In the genomic region with DNA sequence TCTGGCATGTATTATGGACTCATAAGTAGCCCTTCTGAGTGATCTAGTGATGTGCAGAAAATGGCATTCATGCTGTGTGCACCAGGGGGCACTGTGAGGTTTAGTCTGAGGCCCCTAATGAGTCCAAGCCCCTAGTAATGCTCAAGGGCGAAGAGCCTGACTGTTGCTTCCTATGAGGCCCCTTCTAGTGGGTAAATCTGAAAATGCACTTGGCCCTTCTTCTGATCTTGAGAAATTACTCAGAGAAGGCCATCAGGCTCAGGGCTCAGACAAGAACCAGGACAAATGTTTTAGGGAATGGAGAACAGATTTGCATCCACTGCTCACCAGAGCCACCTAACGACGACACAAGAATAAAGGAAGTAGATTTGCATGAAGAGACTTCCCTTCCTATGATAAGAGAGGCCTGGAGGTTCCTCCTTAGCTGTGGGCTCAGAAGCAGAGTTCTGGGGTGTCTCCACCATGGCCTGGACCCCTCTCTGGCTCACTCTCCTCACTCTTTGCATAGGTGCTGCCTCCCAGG, we compare ENCODE assay signal across 8 cellular contexts.
DNase-seq lines count a peak whose midpoint lies in the region; ATAC-seq and TF ChIP-seq lines count a peak whose summit lies in the region.

No MANE protein-coding gene starts in this region.

- no peak overlapping the region for H3K4me2 ChIP-seq in SK-N-SH

- no peaks in the 10 kb centered on the region for H3K36me3 Mint-ChIP-seq in Caco-2 (ENCODE audit: insufficient read depth, unreplicated experiment)
- no peaks in the 10 kb centered on the region for H3K36me3 Mint-ChIP-seq in central memory CD8-positive, alpha-beta T cell (ENCODE audit: insufficient read depth)

- WGBS in SK-N-SH (ENCODE audit: low lambda C conversion rate): 65% methylated on average over 3 of the region's 3 CpGs
- WGBS in stomach, 5 donors: 28 to 42% (median 36%) methylated on average over 3 of the region's 3 CpGs
- 21 to 34% methylated on average over 3 of the region's 3 CpGs for WGBS in lower leg skin, 2 donors

- peak; percentile 57 to 66 for TF ChIP-seq CTCF in Caco-2 (IDR thresholded peaks at IDR 0.05; ENCODE audit: insufficient read depth in 1 of 2, low read depth in 1 of 2, low read length in 1 of 2, severe bottlenecking in 1 of 2, unreplicated experiment in 1 of 2)
- TF ChIP-seq CTCF in SK-N-SH (IDR thresholded peaks at IDR 0.05): peak; percentile 57
- TF ChIP-seq CTCF in lower lobe of right lung (IDR thresholded peaks at IDR 0.05): peak; percentile 59
- peak in 2 of 7 experiments; percentile 10 to 29 for TF ChIP-seq CTCF in stomach (IDR thresholded peaks at IDR 0.05)
- no peak for TF ChIP-seq CTCF in lower leg skin (IDR thresholded peaks at IDR 0.05)

- H3K79me2 ChIP-seq in SK-N-SH (ENCODE audit: insufficient read depth): no peaks in the 10 kb centered on the region

- no peaks in the 10 kb centered on the region for H3K4me1 ChIP-seq in Caco-2
- H3K4me1 ChIP-seq in SK-N-SH (ENCODE audit: control insufficient read depth in 1 of 2, insufficient read depth in 2 of 2, low read depth in 1 of 2, low read length in 1 of 2): no peaks in the 10 kb centered on the region
- H3K4me1 ChIP-seq in lower lobe of right lung: peaks cover 12% of the 10 kb centered on the region
- H3K4me1 ChIP-seq in stomach: peaks cover 0 to 5% (median 0%) of the 10 kb centered on the region in 4 donors

- peaks cover 15% of the 10 kb centered on the region for H3K27me3 Mint-ChIP-seq in Caco-2 (ENCODE audit: insufficient read depth, unreplicated experiment)
- no peaks in the 10 kb centered on the region for H3K27me3 Mint-ChIP-seq in central memory CD8-positive, alpha-beta T cell

- ATAC-seq in GM19372 (IDR thresholded peaks at IDR 0.05; ENCODE audit: low read depth, unreplicated experiment) (peak; percentile 62), lower lobe of right lung (peak; percentile 85 to 87)
- peak; percentile 81 for ATAC-seq in central memory CD8-positive, alpha-beta T cell (replicated peaks; ENCODE audit: extremely low read depth, poor library complexity, severe bottlenecking)

- H3K27me3 ChIP-seq in Caco-2 (replicated peaks; ENCODE audit: control insufficient read depth, insufficient read depth, low read length) (no peaks in the 10 kb centered on the region), SK-N-SH (ENCODE audit: insufficient read depth) (no peaks in the 10 kb centered on the region; the same call in 1 of the 2 replicates), lower lobe of right lung (ENCODE audit: low read depth) (no peaks in the 10 kb centered on the region), stomach (peaks cover 0 to 11% (median 0%) of the 10 kb centered on the region in 3 donors)

- no peak for TF ChIP-seq EP300 in SK-N-SH (IDR thresholded peaks at IDR 0.05; ENCODE audit: borderline replicate concordance in 1 of 2, low read depth in 1 of 2, low read length in 1 of 2)
- TF ChIP-seq EP300 in stomach (IDR thresholded peaks at IDR 0.05): no peak

- H3F3A ChIP-seq in SK-N-SH (replicated peaks; ENCODE audit: insufficient read depth): no peaks in the 10 kb centered on the region

- H3K4me1 Mint-ChIP-seq in Caco-2 (ENCODE audit: low read depth, unreplicated experiment): no peaks in the 10 kb centered on the region
- H3K4me1 Mint-ChIP-seq in central memory CD8-positive, alpha-beta T cell: peaks cover 60% of the 10 kb centered on the region

- peak; percentile 54 to 61 for DNase-seq in Caco-2
- peak; percentile 62 for DNase-seq in HT-29 (ENCODE audit: low spot score)
- DNase-seq in SK-N-SH: peak; percentile 38
- DNase-seq in central memory CD8-positive, alpha-beta T cell (ENCODE audit: low spot score in 2 of 2): peak; percentile 46 to 62
- no peak for DNase-seq in lower lobe of right lung
- no peak for DNase-seq in stomach
- DNase-seq in lower leg skin (ENCODE audit: low spot score in 2 of 2): no peak

- H3K9ac ChIP-seq in SK-N-SH: no peak overlapping the region

- TF ChIP-seq RAD21 in SK-N-SH (IDR thresholded peaks at IDR 0.05; ENCODE audit: low read length): peak; percentile 30; the same call in 1 of the 2 replicates

- POLR2A ChIA-PET in Caco-2 (lab: Charles Lee) (no interaction called here), SK-N-SH (lab: Yijun Ruan, JAX) (no interaction called here)

- H3K4me3 ChIP-seq in Caco-2 (ENCODE audit: low read depth, low read length): no peak overlapping the region
- peak overlapping the region in 1 of 2 experiments; percentile 25; a peak in 1 of 4 replicates for H3K4me3 ChIP-seq in SK-N-SH (ENCODE audit: low read depth in 2 of 2, low read length in 1 of 2)
- no peak overlapping the region for H3K4me3 ChIP-seq in lower lobe of right lung
- H3K4me3 ChIP-seq in stomach: no peak overlapping the region
- H3K4me3 ChIP-seq in lower leg skin (ENCODE audit: low read depth, poor library complexity, severe bottlenecking): no peak overlapping the region

- H3K9me3 ChIP-seq in Caco-2 (no peaks in the 10 kb centered on the region), SK-N-SH (no peaks in the 10 kb centered on the region), lower lobe of right lung (no peaks in the 10 kb centered on the region), stomach (no peaks in the 10 kb centered on the region)

- no peaks in the 10 kb centered on the region for H4K20me1 ChIP-seq in SK-N-SH (ENCODE audit: insufficient read depth)

- TF ChIP-seq POLR2A in stomach (IDR thresholded peaks at IDR 0.05) (no peak), lower leg skin (IDR thresholded peaks at IDR 0.05) (no peak)

- no peak overlapping the region for H3K27ac Mint-ChIP-seq in Caco-2 (ENCODE audit: unreplicated experiment)
- peak overlapping the region; percentile 89 for H3K27ac Mint-ChIP-seq in central memory CD8-positive, alpha-beta T cell (ENCODE audit: low read depth)

- no TSS peak for BruUV-seq in Caco-2 (replicated peaks; lab: Mats Ljungman, UMichigan)

- CTCF ChIA-PET in Caco-2 (lab: Charles Lee): interaction anchor here (0.8 to 1.4 kb wide), 3 partner anchors 19 to 256 kb away, joined by 3 to 7 read pairs (median 3); no protein-coding TSS in a partner anchor
- CTCF ChIA-PET in SK-N-SH (lab: Yijun Ruan, JAX): interaction anchor here (0.7 to 1.4 kb wide), 7 partner anchors 10 to 256 kb away, joined by 3 to 6 read pairs (median 3); no protein-coding TSS in a partner anchor

- H3K27ac ChIP-seq in SK-N-SH (ENCODE audit: low read depth in 2 of 2, low read length in 1 of 2): no peak overlapping the region
- H3K27ac ChIP-seq in lower lobe of right lung: peak overlapping the region; percentile 59
- peak overlapping the region in 3 of 5 donors; percentile 22 to 62 (median 62) for H3K27ac ChIP-seq in stomach

- no peak overlapping the region for H2AFZ ChIP-seq in SK-N-SH (ENCODE audit: low read depth)

- H3K36me3 ChIP-seq in Caco-2 (ENCODE audit: control insufficient read depth, insufficient read depth, low read length): no peaks in the 10 kb centered on the region
- H3K36me3 ChIP-seq in SK-N-SH (replicated peaks in 1 of 2; ENCODE audit: control insufficient read depth in 1 of 2, insufficient read depth in 2 of 2, low read length in 1 of 2): no peaks in the 10 kb centered on the region
- no peaks in the 10 kb centered on the region for H3K36me3 ChIP-seq in lower lobe of right lung
- no peaks in the 10 kb centered on the region for H3K36me3 ChIP-seq in stomach

- no peak overlapping the region for H3K4me3 Mint-ChIP-seq in Caco-2 (ENCODE audit: unreplicated experiment)
- H3K4me3 Mint-ChIP-seq in central memory CD8-positive, alpha-beta T cell: peak overlapping the region; percentile 55

- intact Hi-C loops in Caco-2 (cut with micrococcal nuclease; ENCODE audit: unreplicated experiment): loop anchor here (1.0 to 10.0 kb wide), 2 partner anchors 28 to 255 kb away; no protein-coding TSS in a partner anchor
- intact Hi-C loops in lower lobe of right lung (cut with DNase I): no loop called here
- intact Hi-C loops in stomach (cut with DNase I; ENCODE audit: low total_unique reads): no loop called here
- intact Hi-C loops in lower leg skin (cut with DNase I; ENCODE audit: low total_unique reads): no loop called here

- H3K9me2 ChIP-seq in SK-N-SH: no peaks in the 10 kb centered on the region

- no peaks in the 10 kb centered on the region for H3K9me3 Mint-ChIP-seq in Caco-2 (ENCODE audit: unreplicated experiment)
- no peaks in the 10 kb centered on the region for H3K9me3 Mint-ChIP-seq in central memory CD8-positive, alpha-beta T cell

TF ChIP-seq in SK-N-SH, 30 proteins besides CTCF, POLR2A, EP300 and RAD21:
- TF ChIP-seq SMC3 (IDR thresholded peaks at IDR 0.05; ENCODE audit: low read depth, low read length): peak; percentile 11; the same call in 1 of the 2 replicates
- TF ChIP-seq SIN3A (IDR thresholded peaks at IDR 0.05; ENCODE audit: borderline replicate concordance, low read depth, low read length): no peak
- no peak for TF ChIP-seq TEAD4 (IDR thresholded peaks at IDR 0.05; ENCODE audit: borderline replicate concordance, insufficient read depth)

Comparison
In these comparisons a context has a peak if more than half of its experiments do, and no peak if none do; other contexts are left out.
1. DNase-seq: peak in Caco-2 (2 of 2), HT-29 (single experiment), SK-N-SH (single experiment) and central memory CD8-positive, alpha-beta T cell (2 of 2); none in lower lobe of right lung (single experiment), stomach (single experiment) and lower leg skin (0 of 2).
2. CTCF ChIP-seq: peak in Caco-2 (2 of 2), SK-N-SH (single experiment) and lower lobe of right lung (single experiment); none in lower leg skin (0 of 3).
3. H3K27ac ChIP-seq: peak in lower lobe of right lung (single experiment) and stomach (3 of 5); none in SK-N-SH (0 of 2).
4. Peak in every context shown above with its lines, with median percentiles within 50 percentile points of each other: ATAC-seq.